19 cellular contexts compared by ENCODE assay signal in the genomic region with DNA sequence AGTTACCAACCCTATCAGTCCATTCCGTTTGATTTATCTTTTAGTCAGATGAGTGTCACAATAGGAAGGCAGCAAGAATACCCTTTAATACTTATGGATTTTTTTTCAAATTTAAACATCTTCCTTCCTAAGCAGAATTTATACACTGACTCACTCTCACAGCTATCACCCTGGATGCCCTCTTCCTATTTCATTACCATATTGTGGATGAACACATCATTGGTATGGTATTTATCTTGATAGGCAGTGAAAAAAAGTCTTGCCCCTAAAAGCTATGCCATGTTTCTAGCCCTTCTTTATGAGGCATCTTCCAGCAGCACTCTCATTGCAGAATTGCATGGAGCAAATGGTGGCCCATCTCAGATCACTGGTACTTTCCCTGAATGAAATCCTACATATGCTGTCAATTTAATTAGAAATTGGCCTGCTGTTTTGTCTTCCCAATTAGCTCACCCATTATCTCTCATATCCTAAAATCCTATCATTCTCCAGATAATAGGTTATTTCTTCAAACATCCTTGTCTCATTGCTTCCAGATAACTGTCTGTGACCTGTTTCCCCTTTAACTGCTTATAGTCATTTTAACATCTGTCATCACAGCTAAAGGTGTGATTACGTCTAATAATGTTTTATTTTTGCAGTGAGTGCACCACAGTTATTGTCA.
DNase-seq lines count a peak whose midpoint lies in the region; TF ChIP-seq lines count a peak whose summit lies in the region.
"Had no signal": no experiment of that assay in that cellular context is flagged by ENCODE, and none has a peak within 500 bp of the region (broad histone marks: within the 10 kb centered on the region; RNA-seq: fewer than 3 reads in every experiment).

No MANE protein-coding gene starts in this region.

- no peaks in the 10 kb centered on the region for H3K27me3 Mint-ChIP-seq in activated CD4-positive, alpha-beta memory T cell treated with anti-CD3 and anti-CD28 coated beads for 36 hours
- H3K27me3 Mint-ChIP-seq: activated T-cell treated with anti-CD3 and anti-CD28 coated beads, Interleukin-2, amount 50 U/mL, for 24 hours had no signal

- no peaks in the 10 kb centered on the region for H3K9me3 Mint-ChIP-seq in activated CD4-positive, alpha-beta memory T cell treated with anti-CD3 and anti-CD28 coated beads for 36 hours

- no peak overlapping the region for H3K4me3 Mint-ChIP-seq in activated CD4-positive, alpha-beta memory T cell treated with anti-CD3 and anti-CD28 coated beads for 36 hours
- H3K4me3 Mint-ChIP-seq: activated T-cell treated with anti-CD3 and anti-CD28 coated beads, Interleukin-2, amount 50 U/mL, for 24 hours had no signal

- TF ChIP-seq CTCF in AG04449 (IDR thresholded peaks at IDR 0.05; ENCODE audit: insufficient read depth, low read length, missing control alignments), result no peak

- peak; percentile 34 for DNase-seq in AG04449 (ENCODE audit: low read depth, low spot score)
- peak; percentile 87 for DNase-seq in HT1080 (ENCODE audit: low read depth)
- DNase-seq in amniotic stem cell (lab: John Stamatoyannopoulos, UW), result peak; percentile 4
- peak; percentile 51 for DNase-seq in glomerular visceral epithelial cell (ENCODE audit: extremely low spot score)
- DNase-seq in activated CD4-positive, alpha-beta T cell treated with anti-CD3 and anti-CD28 coated beads, Interleukin-2, amount 50 U/mL, for 48 hours, result no peak
- no peak for DNase-seq in activated CD4-positive, alpha-beta memory T cell treated with anti-CD3 and anti-CD28 coated beads for 36 hours
- DNase-seq in HUDEP-2 (lab: John Stamatoyannopoulos, UW; ENCODE audit: unreplicated experiment in 76 of 76), result no peak
- no peak for DNase-seq in activated CD4-positive, alpha-beta T cell treated with anti-CD3 and anti-CD28 coated beads for 48 hours
- DNase-seq: activated T-cell treated with anti-CD3 and anti-CD28 coated beads, Interleukin-2, amount 50 U/mL, for 24 hours; AML-193; cortex of kidney; DMS79; foreskin melanocyte; KG1; NCI-H146; NCI-H774; spleen; stomach; T-helper 2 cell had no signal

- H3K4me3 ChIP-seq in AG04449 (ENCODE audit: low read depth, low read length), result no peak overlapping the region
- H3K4me3 ChIP-seq: spleen, stomach had no signal

- POLR2A ChIA-PET in AG04449 (lab: Yijun Ruan, JAX), result no interaction called here
- POLR2A ChIA-PET in activated CD4-positive, alpha-beta memory T cell treated with anti-CD3 and anti-CD28 coated beads for 36 hours (lab: Charles Lee), result no interaction called here

- intact Hi-C loops in activated CD4-positive, alpha-beta memory T cell treated with anti-CD3 and anti-CD28 coated beads for 36 hours (cut with micrococcal nuclease), result no loop called here

- CTCF ChIA-PET in AG04449 (lab: Yijun Ruan, JAX), result no interaction called here
- CTCF ChIA-PET in activated CD4-positive, alpha-beta memory T cell treated with anti-CD3 and anti-CD28 coated beads for 36 hours (lab: Charles Lee), result no interaction called here

- no peaks in the 10 kb centered on the region for H3K4me1 Mint-ChIP-seq in activated CD4-positive, alpha-beta memory T cell treated with anti-CD3 and anti-CD28 coated beads for 36 hours (ENCODE audit: low read depth)

- H3K27ac Mint-ChIP-seq in activated CD4-positive, alpha-beta memory T cell treated with anti-CD3 and anti-CD28 coated beads for 36 hours, result no peak overlapping the region
- H3K27ac Mint-ChIP-seq: activated T-cell treated with anti-CD3 and anti-CD28 coated beads, Interleukin-2, amount 50 U/mL, for 24 hours had no signal

- no peaks in the 10 kb centered on the region for H3K36me3 Mint-ChIP-seq in activated CD4-positive, alpha-beta memory T cell treated with anti-CD3 and anti-CD28 coated beads for 36 hours

Comparison
In these comparisons a context has a peak if more than half of its experiments do, and no peak if none do; other contexts are left out.
1. DNase-seq: peak in AG04449 (single experiment), HT1080 (single experiment), amniotic stem cell (single experiment) and glomerular visceral epithelial cell (single experiment); none in activated CD4-positive, alpha-beta T cell treated with anti-CD3 and anti-CD28 coated beads, Interleukin-2, amount 50 U/mL, for 48 hours (0 of 2), activated CD4-positive, alpha-beta memory T cell treated with anti-CD3 and anti-CD28 coated beads for 36 hours (single experiment), HUDEP-2 (0 of 76) and activated CD4-positive, alpha-beta T cell treated with anti-CD3 and anti-CD28 coated beads for 48 hours (single experiment).